ENCODE assay signal across 20 cellular contexts in the genomic region with DNA sequence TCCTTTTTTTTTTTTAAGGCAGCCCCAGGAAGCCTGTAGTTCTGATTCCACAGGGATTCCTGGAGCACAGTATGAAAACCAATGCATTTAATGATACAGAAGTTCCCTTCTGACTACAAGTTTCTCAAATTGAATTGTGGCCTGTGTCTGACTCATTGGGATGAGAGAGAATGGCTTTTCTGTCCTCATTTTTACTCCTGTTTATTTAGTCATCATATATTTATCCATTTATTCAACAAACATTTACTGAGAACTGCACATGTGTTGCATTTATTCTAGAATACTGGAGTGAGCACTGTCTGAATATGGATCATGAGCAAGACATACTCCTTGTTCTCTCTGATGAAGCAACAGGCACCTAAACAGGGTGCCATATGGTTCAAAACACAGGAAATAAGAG.
"Had no signal": no experiment of that assay in that cellular context is flagged by ENCODE, and none has a peak within 500 bp of the region (broad histone marks: within the 10 kb centered on the region; RNA-seq: fewer than 3 reads in every experiment).

No MANE protein-coding gene starts in this region.

- H3K27me3 ChIP-seq: suprapubic skin, tibial nerve had no signal

- H3K9me3 ChIP-seq: mucosa of descending colon, suprapubic skin, tibial nerve had no signal

- DNase-seq: activated CD4-positive, alpha-beta T cell treated with anti-CD3 and anti-CD28 coated beads for 4 hours; activated CD4-positive, alpha-beta T cell treated with anti-CD3 and anti-CD28 coated beads, Interleukin-2, amount 50 U/mL, for 4 hours; activated naive CD4-positive, alpha-beta T cell; activated T-cell treated with anti-CD3 and anti-CD28 coated beads for 4 hours; activated T-cell treated with anti-CD3 and anti-CD28 coated beads, Interleukin-2, amount 50 U/mL, for 72 hours; anterior cingulate cortex; cerebellar nuclear complex; left ventricle myocardium inferior; mucosa of descending colon; right cardiac atrium; stimulated activated CD4-positive, alpha-beta T cell treated with anti-CD3 and anti-CD28 coated beads, Interleukin-4, amount 100 ng/mL, for 24 hours; stimulated activated naive CD8-positive, alpha-beta T cell treated with anti-CD3 and anti-CD28 coated beads, Interleukin-15, amount 100 ng/mL, for 72 hours; T-helper 1 cell had no signal

- H3K36me3 ChIP-seq: left ventricle myocardium inferior, suprapubic skin, tibial nerve had no signal

- ATAC-seq: activated naive CD4-positive, alpha-beta T cell treated with anti-CD3 and anti-CD28 coated beads, Interleukin-2, amount 50 U/mL, for 72 hours; activated T-cell treated with anti-CD3 and anti-CD28 coated beads, Interleukin-2, amount 50 U/mL, for 72 hours; mucosa of descending colon; natural killer cell treated with Interleukin-12 subunit alpha and Interleukin-12 subunit beta and Interleukin-15 and Interleukin-18, amount 100 ng/mL, for 72 hours; right cardiac atrium; stimulated activated effector memory CD8-positive, alpha-beta T cell treated with anti-CD3 and anti-CD28 coated beads, Interleukin-12 subunit alpha, Interleukin-12 subunit beta, amount 100 ng/mL, for 72 hours; stimulated activated naive CD8-positive, alpha-beta T cell treated with anti-CD3 and anti-CD28 coated beads, Interleukin-15, amount 100 ng/mL, for 72 hours had no signal

- H3K4me3 ChIP-seq: coronary artery, left ventricle myocardium inferior, lung, mucosa of descending colon, suprapubic skin, tibial nerve had no signal

- H3K4me1 ChIP-seq: left ventricle myocardium inferior, suprapubic skin had no signal

- H3K27ac ChIP-seq: coronary artery, left ventricle myocardium inferior, suprapubic skin, tibial nerve had no signal
